In genomic region chr4:54231419-54232150, GRCh38 we compare ENCODE assay signal across 9 cellular contexts. TPM values are rescaled to one million over a fixed set of nuclear protein-coding genes. Genes with fewer than 3 reads are reported as not detected.
DNase-seq lines count a peak whose midpoint lies in the region; ATAC-seq and TF ChIP-seq lines count a peak whose summit lies in the region.
"Had no signal": no experiment of that assay in that cellular context is flagged by ENCODE, and none has a peak within 500 bp of the region (broad histone marks: within the 10 kb centered on the region; RNA-seq: fewer than 3 reads in every experiment).

No MANE protein-coding gene starts in this region.

- H3K36me3 ChIP-seq in CD4-positive, alpha-beta memory T cell (ENCODE audit: insufficient read depth, low read length), result no peaks in the 10 kb centered on the region
- H3K36me3 ChIP-seq in ovary, result no peaks in the 10 kb centered on the region

- H3K27ac Mint-ChIP-seq in CD4-positive, alpha-beta memory T cell, result peak overlapping the region in 1 of 7 donors; percentile 27
- H3K27ac Mint-ChIP-seq in glutamatergic neuron (ENCODE audit: unreplicated experiment), result no peak overlapping the region

- H3K36me3 Mint-ChIP-seq in CD4-positive, alpha-beta memory T cell, result no peaks in the 10 kb centered on the region
- no peaks in the 10 kb centered on the region for H3K36me3 Mint-ChIP-seq in glutamatergic neuron (ENCODE audit: unreplicated experiment)

- WGBS in ovary, 3 donors, result 0 to 3% (median 1%) methylated on average over 41 to 47 of the region's 47 CpGs

- TF ChIP-seq EP300 in ovary (IDR thresholded peaks at IDR 0.05), result no peak

- TF ChIP-seq POLR2A in ovary (IDR thresholded peaks at IDR 0.05), result no peak

- H3K27ac ChIP-seq in CD4-positive, alpha-beta memory T cell (ENCODE audit: low read depth, low read length), result no peak overlapping the region
- peak overlapping the region; percentile 81 to 84 for H3K27ac ChIP-seq in ovary

- H3K4me1 Mint-ChIP-seq in CD4-positive, alpha-beta memory T cell, result peaks cover 13 to 53% (median 37%) of the 10 kb centered on the region in 4 donors
- H3K4me1 Mint-ChIP-seq in glutamatergic neuron (ENCODE audit: low read depth, unreplicated experiment), result peaks cover 10% of the 10 kb centered on the region

- peaks cover 29% of the 10 kb centered on the region for H3K27me3 ChIP-seq in CD4-positive, alpha-beta memory T cell (ENCODE audit: insufficient read depth, low read length)
- H3K27me3 ChIP-seq in ovary, result no peaks in the 10 kb centered on the region

- DNase-seq in CD4-positive, alpha-beta memory T cell, result no peak
- DNase-seq in NCI-H748 treated with DMSO at 0.1 percent for 48 hours (lab: John Stamatoyannopoulos, UW) (peak; percentile 40), glutamatergic neuron (peak; percentile 40), ovary (peak; percentile 74 to 81 (median 78)), SW480 (ENCODE audit: low spot score) (no peak), KBM-7 (no peak)
- DNase-seq: erythroblast had no signal

- CTCF ChIA-PET in CD4-positive, alpha-beta memory T cell (lab: Charles Lee; ENCODE audit: partially characterized antibody), result interaction anchor here (1.8 to 4.6 kb wide), 6 partner anchors 9 to 1033 kb away, joined by 4 to 188 read pairs (median 46); no protein-coding TSS in a partner anchor

- H3K27me3 Mint-ChIP-seq in CD4-positive, alpha-beta memory T cell, result peaks cover 52 to 53% of the 10 kb centered on the region in 2 donors
- peaks cover 19% of the 10 kb centered on the region for H3K27me3 Mint-ChIP-seq in glutamatergic neuron (ENCODE audit: unreplicated experiment)

- intact Hi-C loops in CD4-positive, alpha-beta memory T cell (cut with micrococcal nuclease), result loop anchor here (5.0 kb wide), 3 partner anchors 864 to 1684 kb away; partner anchors contain the start of gene SCFD2
- intact Hi-C loops in ovary (cut with DNase I), result loop anchor here in 3 of 4 donors (5.0 to 10.0 kb wide), 7 partner anchors 167 to 1997 kb away; partner anchors contain the start of gene CHIC2 (in 1 of the 3)

- POLR2A ChIA-PET in CD4-positive, alpha-beta memory T cell (lab: Charles Lee; ENCODE audit: partially characterized antibody), result no interaction called here

- H3K9me3 ChIP-seq in CD4-positive, alpha-beta memory T cell (ENCODE audit: control insufficient read depth in 1 of 2, low read length in 2 of 2), result no peaks in the 10 kb centered on the region
- H3K9me3 ChIP-seq in ovary, result no peaks in the 10 kb centered on the region

- peaks cover 34% of the 10 kb centered on the region for H3K4me1 ChIP-seq in CD4-positive, alpha-beta memory T cell (ENCODE audit: insufficient read depth, low read length)
- H3K4me1 ChIP-seq in ovary (ENCODE audit: insufficient read depth), result no peaks in the 10 kb centered on the region

- peaks cover 0 to 2% (median 0%) of the 10 kb centered on the region in 8 donors for H3K9me3 Mint-ChIP-seq in CD4-positive, alpha-beta memory T cell
- peaks cover 10% of the 10 kb centered on the region for H3K9me3 Mint-ChIP-seq in glutamatergic neuron (ENCODE audit: unreplicated experiment)

- no peak for TF ChIP-seq CTCF in glutamatergic neuron (IDR thresholded peaks at IDR 0.05; ENCODE audit: partially characterized antibody, unreplicated experiment)
- TF ChIP-seq CTCF in ovary (IDR thresholded peaks at IDR 0.05), result no peak

- no peak for ATAC-seq in HG03378 (IDR thresholded peaks at IDR 0.05; ENCODE audit: unreplicated experiment)
- ATAC-seq in GM21515 (IDR thresholded peaks at IDR 0.05; ENCODE audit: unreplicated experiment), result no peak

- H3K4me3 ChIP-seq in CD4-positive, alpha-beta memory T cell (ENCODE audit: low read length in 2 of 2), result no peak overlapping the region
- peak overlapping the region; percentile 68 for H3K4me3 ChIP-seq in ovary

- in situ Hi-C loops in KBM-7 (cut with MboI; ENCODE audit: low pct_unique_long_range_greater_than_20kb, low sequenced_read_pairs), result loop anchor here (25.0 kb wide), 1 partner anchor 1219 kb away; no protein-coding TSS in a partner anchor

- peak overlapping the region in 6 of 8 donors; percentile 45 to 88 (median 54) for H3K4me3 Mint-ChIP-seq in CD4-positive, alpha-beta memory T cell
- H3K4me3 Mint-ChIP-seq in glutamatergic neuron (ENCODE audit: unreplicated experiment), result peak overlapping the region; percentile 81

RNA-seq across cellular contexts. Expression of gene PDGFRA, which starts 2.5 kb away (rescaled TPM):
- not detected for total RNA-seq in CD4-positive, alpha-beta memory T cell
- not detected for polyA plus RNA-seq in CD4-positive, alpha-beta memory T cell
- total RNA-seq in glutamatergic neuron (ENCODE audit: unreplicated experiment), result 14.1 TPM
- 100 to 1,000 TPM; 199 to 736 (median 445) TPM for total RNA-seq in ovary
- polyA plus RNA-seq in ovary, result 100 to 1,000 TPM; 192 to 213 TPM

Comparison
In these comparisons a context has a peak if more than half of its experiments do, and no peak if none do; other contexts are left out.
1. DNase-seq: peak in NCI-H748 treated with DMSO at 0.1 percent for 48 hours (single experiment), glutamatergic neuron (single experiment) and ovary (5 of 5); none in CD4-positive, alpha-beta memory T cell (0 of 5), SW480 (single experiment) and KBM-7 (single experiment).
2. RNA of gene PDGFRA, which starts 2.5 kb away (total RNA-seq): 199 to 736 TPM in ovary and 14.1 TPM in glutamatergic neuron (single experiment); not detected in CD4-positive, alpha-beta memory T cell; every median in the first group is over 10 times any median in the second.